In genomic region chr12:132429122-132429931, GRCh38 we compare ENCODE assay signal across 8 cellular contexts.
DNase-seq lines count a peak whose midpoint lies in the region; ATAC-seq and TF ChIP-seq lines count a peak whose summit lies in the region.

No MANE protein-coding gene starts in this region.

- TF ChIP-seq CTCF in SK-N-SH (IDR thresholded peaks at IDR 0.05) (no peak), chondrocyte (IDR thresholded peaks at IDR 0.05) (no peak), progenitor cell of endocrine pancreas (IDR thresholded peaks at IDR 0.05; ENCODE audit: unreplicated experiment) (no peak)

- no peak overlapping the region for H3K4me3 ChIP-seq in SK-N-SH (ENCODE audit: low read depth in 2 of 2, low read length in 1 of 2)

- H3K27ac Mint-ChIP-seq in chondrocyte (ENCODE audit: unreplicated experiment) (peak overlapping the region; percentile 41), progenitor cell of endocrine pancreas (peak overlapping the region; percentile 69)

- H3K4me3 Mint-ChIP-seq in chondrocyte (ENCODE audit: unreplicated experiment), result no peak overlapping the region
- H3K4me3 Mint-ChIP-seq in progenitor cell of endocrine pancreas (ENCODE audit: low read depth), result no peak overlapping the region

- no peaks in the 10 kb centered on the region for H3F3A ChIP-seq in SK-N-SH (replicated peaks; ENCODE audit: insufficient read depth)

- DNase-seq in SK-N-SH (peak; percentile 70), NCI-H2196 treated with DMSO at 0.1 percent for 48 hours (lab: John Stamatoyannopoulos, UW; ENCODE audit: unreplicated experiment) (peak; percentile 36), chondrocyte (ENCODE audit: low spot score) (no peak), progenitor cell of endocrine pancreas (ENCODE audit: low spot score, unreplicated experiment) (no peak), SK-N-DZ (ENCODE audit: low spot score) (no peak), HUDEP-2 (lab: John Stamatoyannopoulos, UW; ENCODE audit: unreplicated experiment in 76 of 76) (no peak)
- DNase-seq in stimulated activated CD4-positive, alpha-beta T cell treated with anti-CD3 and anti-CD28 coated beads, Interleukin-1b, Interleukin-23, amount 100 ng/mL, for 48 hours, result no peak

- no peak overlapping the region for H2AFZ ChIP-seq in SK-N-SH (ENCODE audit: low read depth)

- H3K9me2 ChIP-seq in SK-N-SH, result no peaks in the 10 kb centered on the region

- H3K4me2 ChIP-seq in SK-N-SH, result no peak overlapping the region

- no peaks in the 10 kb centered on the region for H3K36me3 ChIP-seq in SK-N-SH (replicated peaks in 1 of 2; ENCODE audit: control insufficient read depth in 1 of 2, insufficient read depth in 2 of 2, low read length in 1 of 2)

- no peak for TF ChIP-seq RAD21 in SK-N-SH (IDR thresholded peaks at IDR 0.05; ENCODE audit: low read length)

- peaks cover under 1% of the 10 kb centered on the region; the same call in 1 of the 2 replicates for H3K27me3 ChIP-seq in SK-N-SH (ENCODE audit: insufficient read depth)

- H3K27ac ChIP-seq in SK-N-SH (ENCODE audit: low read depth in 2 of 2, low read length in 1 of 2), result no peak overlapping the region

- H3K27me3 Mint-ChIP-seq in chondrocyte (ENCODE audit: low read depth), result peaks cover 18% of the 10 kb centered on the region
- peaks cover 52% of the 10 kb centered on the region for H3K27me3 Mint-ChIP-seq in progenitor cell of endocrine pancreas

- no peak overlapping the region for H3K9ac ChIP-seq in SK-N-SH

- H3K4me1 Mint-ChIP-seq in chondrocyte (ENCODE audit: low read depth) (peaks cover 22% of the 10 kb centered on the region), progenitor cell of endocrine pancreas (ENCODE audit: low read depth) (peaks cover 21% of the 10 kb centered on the region)

- no peaks in the 10 kb centered on the region for H3K79me2 ChIP-seq in SK-N-SH (ENCODE audit: insufficient read depth)

- no peak for TF ChIP-seq EP300 in SK-N-SH (IDR thresholded peaks at IDR 0.05; ENCODE audit: borderline replicate concordance in 1 of 2, low read depth in 1 of 2, low read length in 1 of 2)

- peaks cover 3% of the 10 kb centered on the region for H3K9me3 Mint-ChIP-seq in chondrocyte (ENCODE audit: low read depth)
- no peaks in the 10 kb centered on the region for H3K9me3 Mint-ChIP-seq in progenitor cell of endocrine pancreas (ENCODE audit: low read depth)

- H3K4me1 ChIP-seq in SK-N-SH (ENCODE audit: control insufficient read depth in 1 of 2, insufficient read depth in 2 of 2, low read depth in 1 of 2, low read length in 1 of 2), result peaks cover 0 to 9% of the 10 kb centered on the region in 2 experiments; a peak in 1 of 4 replicates

- no peaks in the 10 kb centered on the region for H4K20me1 ChIP-seq in SK-N-SH (ENCODE audit: insufficient read depth)

- POLR2A ChIA-PET in SK-N-SH (lab: Yijun Ruan, JAX), result no interaction called here

- H3K36me3 Mint-ChIP-seq in chondrocyte (ENCODE audit: low read depth) (peaks cover 3% of the 10 kb centered on the region), progenitor cell of endocrine pancreas (ENCODE audit: insufficient read depth) (no peaks in the 10 kb centered on the region)

- no peaks in the 10 kb centered on the region for H3K9me3 ChIP-seq in SK-N-SH

- no peak for ATAC-seq in SK-N-SH treated with all-trans-retinoic acid at 6 μM for 48 hours

- CTCF ChIA-PET in SK-N-SH (lab: Yijun Ruan, JAX), result interaction anchor here (0.6 to 5.6 kb wide), 5 partner anchors 14 to 276 kb away, joined by 3 to 43 read pairs (median 6); no protein-coding TSS in a partner anchor

- WGBS in SK-N-SH (ENCODE audit: low lambda C conversion rate), result 62% methylated on average over 20 of the region's 27 CpGs

TF ChIP-seq in SK-N-SH, 30 proteins besides CTCF, POLR2A, EP300 and RAD21:
- TF ChIP-seq EZH2phosphoT487 (IDR thresholded peaks at IDR 0.05; ENCODE audit: borderline replicate concordance, low read depth) (no peak), TCF12 (IDR thresholded peaks at IDR 0.05) (no peak), ELF1 (IDR thresholded peaks at IDR 0.05) (no peak), NRF1 (IDR thresholded peaks at IDR 0.05; ENCODE audit: low read depth, low read length) (no peak), TAF1 (IDR thresholded peaks at IDR 0.05; ENCODE audit: borderline replicate concordance, low read depth, low read length) (no peak), YY1 (IDR thresholded peaks at IDR 0.05; ENCODE audit: low read depth) (no peak), FOSL2 (IDR thresholded peaks at IDR 0.05; ENCODE audit: borderline replicate concordance, low read depth) (no peak), GABPA (IDR thresholded peaks at IDR 0.05; ENCODE audit: low read depth) (no peak), TEAD4 (IDR thresholded peaks at IDR 0.05; ENCODE audit: borderline replicate concordance, insufficient read depth) (no peak), RXRA (IDR thresholded peaks at IDR 0.05; ENCODE audit: borderline replicate concordance, low read depth) (no peak), POLR2AphosphoS5 (IDR thresholded peaks at IDR 0.05; ENCODE audit: low read depth, low read length) (no peak)
- TF ChIP-seq, protein P1, sequence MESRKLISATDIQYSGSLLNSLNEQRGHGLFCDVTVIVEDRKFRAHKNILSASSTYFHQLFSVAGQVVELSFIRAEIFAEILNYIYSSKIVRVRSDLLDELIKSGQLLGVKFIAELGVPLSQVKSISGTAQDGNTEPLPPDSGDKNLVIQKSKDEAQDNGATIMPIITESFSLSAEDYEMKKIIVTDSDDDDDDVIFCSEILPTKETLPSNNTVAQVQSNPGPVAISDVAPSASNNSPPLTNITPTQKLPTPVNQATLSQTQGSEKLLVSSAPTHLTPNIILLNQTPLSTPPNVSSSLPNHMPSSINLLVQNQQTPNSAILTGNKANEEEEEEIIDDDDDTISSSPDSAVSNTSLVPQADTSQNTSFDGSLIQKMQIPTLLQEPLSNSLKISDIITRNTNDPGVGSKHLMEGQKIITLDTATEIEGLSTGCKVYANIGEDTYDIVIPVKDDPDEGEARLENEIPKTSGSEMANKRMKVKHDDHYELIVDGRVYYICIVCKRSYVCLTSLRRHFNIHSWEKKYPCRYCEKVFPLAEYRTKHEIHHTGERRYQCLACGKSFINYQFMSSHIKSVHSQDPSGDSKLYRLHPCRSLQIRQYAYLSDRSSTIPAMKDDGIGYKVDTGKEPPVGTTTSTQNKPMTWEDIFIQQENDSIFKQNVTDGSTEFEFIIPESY (IDR thresholded peaks at IDR 0.05; ENCODE audit: borderline replicate concordance, low read depth), result no peak
TF ChIP-seq in SK-N-SH: peak in this region for 0.

TF ChIP-seq in SK-N-SH treated with all-trans-retinoic acid at 6 μM for 48 hours, 23 proteins besides CTCF, POLR2A, EP300 and RAD21:
- TF ChIP-seq ISL1 (CRISPR knock-in tag; IDR thresholded peaks at IDR 0.05), result no peak
- no peak for TF ChIP-seq CREB5 (CRISPR knock-in tag; IDR thresholded peaks at IDR 0.05; ENCODE audit: low read depth)
- TF ChIP-seq ZFP30 (CRISPR knock-in tag; IDR thresholded peaks at IDR 0.05), result no peak
- TF ChIP-seq PPARA (CRISPR knock-in tag; IDR thresholded peaks at IDR 0.05; ENCODE audit: borderline replicate concordance), result no peak
- TF ChIP-seq SNAI2 (CRISPR knock-in tag; IDR thresholded peaks at IDR 0.05), result no peak
- no peak for TF ChIP-seq CSRNP3 (CRISPR knock-in tag; IDR thresholded peaks at IDR 0.05)
- TF ChIP-seq ZNF70 (CRISPR knock-in tag; IDR thresholded peaks at IDR 0.05), result no peak

Comparison
In these comparisons a context has a peak if more than half of its experiments do, and no peak if none do; other contexts are left out.
1. DNase-seq: peak in SK-N-SH (single experiment) and NCI-H2196 treated with DMSO at 0.1 percent for 48 hours (single experiment); none in chondrocyte (single experiment), progenitor cell of endocrine pancreas (single experiment), stimulated activated CD4-positive, alpha-beta T cell treated with anti-CD3 and anti-CD28 coated beads, Interleukin-1b, Interleukin-23, amount 100 ng/mL, for 48 hours (single experiment), SK-N-DZ (single experiment) and HUDEP-2 (0 of 76).